In genomic region chr22:45181240-45181639, GRCh38 we compare ENCODE assay signal across 1 cellular context.
TF ChIP-seq lines count a peak whose summit lies in the region.

No MANE protein-coding gene starts in this region.

TF ChIP-seq in endothelial cell of umbilical vein, 7 proteins besides CTCF, POLR2A, EP300 and RAD21:
- TF ChIP-seq FOS (IDR thresholded peaks at IDR 0.05; ENCODE audit: borderline replicate concordance, insufficient read depth, low read length) (no peak), MAX (IDR thresholded peaks at IDR 0.05; ENCODE audit: insufficient read depth, insufficient read length) (no peak), GATA2 (IDR thresholded peaks at IDR 0.05; ENCODE audit: insufficient read depth, insufficient read length, low read depth, low read length) (no peak), MYC (IDR thresholded peaks at IDR 0.05; ENCODE audit: low read depth, low read length) (no peak), EZH2 (IDR thresholded peaks at IDR 0.05; ENCODE audit: borderline replicate concordance, low read depth, low read length, severe bottlenecking) (no peak), POLR2AphosphoS5 (IDR thresholded peaks at IDR 0.05; ENCODE audit: insufficient read depth, low read depth, low read length) (no peak), JUN (IDR thresholded peaks at IDR 0.05; ENCODE audit: borderline replicate concordance, insufficient read depth, insufficient read length, low read depth) (no peak)
